In genomic region chr16:30482366-30482765, GRCh38 we compare ENCODE assay signal across 9 cellular contexts. TPM values are rescaled to one million over a fixed set of nuclear protein-coding genes. Genes with fewer than 3 reads are reported as not detected.
DNase-seq lines count a peak whose midpoint lies in the region; TF ChIP-seq lines count a peak whose summit lies in the region.
"Had no signal": no experiment of that assay in that cellular context is flagged by ENCODE, and none has a peak within 500 bp of the region (broad histone marks: within the 10 kb centered on the region; RNA-seq: fewer than 3 reads in every experiment).

No MANE protein-coding gene starts in this region.

- no peaks in the 10 kb centered on the region for H3K36me3 ChIP-seq in WERI-Rb-1
- H3K36me3 ChIP-seq: esophagus muscularis mucosa, vagina had no signal

- no peaks in the 10 kb centered on the region for H3K9me3 ChIP-seq in WERI-Rb-1 (ENCODE audit: severe bottlenecking)
- H3K9me3 ChIP-seq: esophagus muscularis mucosa, vagina had no signal

- H3K9me3 Mint-ChIP-seq in HFFc6 = no peaks in the 10 kb centered on the region
- no peaks in the 10 kb centered on the region for H3K9me3 Mint-ChIP-seq in chondrocyte (ENCODE audit: low read depth)

- H3K4me3 ChIP-seq in WERI-Rb-1 (ENCODE audit: low read depth, low read length) = no peak overlapping the region
- H3K4me3 ChIP-seq: esophagus muscularis mucosa, vagina had no signal

- H3K27me3 Mint-ChIP-seq in HFFc6 (ENCODE audit: insufficient read depth) (peaks cover 38% of the 10 kb centered on the region), chondrocyte (ENCODE audit: low read depth) (peaks cover 7% of the 10 kb centered on the region)

- H3K27ac Mint-ChIP-seq in HFFc6 (no peak overlapping the region), chondrocyte (ENCODE audit: unreplicated experiment) (no peak overlapping the region)

- H3K36me3 Mint-ChIP-seq in HFFc6 (ENCODE audit: low read depth) = no peaks in the 10 kb centered on the region
- H3K36me3 Mint-ChIP-seq in chondrocyte (ENCODE audit: low read depth) = no peaks in the 10 kb centered on the region

- no peaks in the 10 kb centered on the region for H3K27me3 ChIP-seq in WERI-Rb-1 (ENCODE audit: insufficient read depth, low read depth, severe bottlenecking)
- H3K27me3 ChIP-seq: vagina had no signal

- H3K4me1 Mint-ChIP-seq in HFFc6 (ENCODE audit: low read depth) (peaks cover 5% of the 10 kb centered on the region; the same call in 1 of the 2 replicates), chondrocyte (ENCODE audit: low read depth) (no peaks in the 10 kb centered on the region)

- in situ Hi-C loops in G401 (cut with HindIII; ENCODE audit: low sequenced_read_pairs) = no loop called here

- peak; percentile 17 for DNase-seq in AG08395 (ENCODE audit: low spot score)
- DNase-seq in HFFc6 = no peak
- no peak for DNase-seq in chondrocyte (ENCODE audit: low spot score)
- no peak for DNase-seq in NCI-H2107 treated with DMSO at 0.1 percent for 48 hours (lab: John Stamatoyannopoulos, UW; ENCODE audit: unreplicated experiment)
- DNase-seq in G401 (ENCODE audit: low spot score) = no peak
- DNase-seq in WERI-Rb-1 = no peak
- DNase-seq: NCI-H1105 had no signal

- TF ChIP-seq CTCF in HFFc6 (IDR thresholded peaks at IDR 0.05) (peak; percentile 14; the same call in 1 of the 2 replicates), chondrocyte (IDR thresholded peaks at IDR 0.05) (peak; percentile 43), WERI-Rb-1 (IDR thresholded peaks at IDR 0.05; ENCODE audit: low read depth, low read length) (no peak)

- H3K27ac ChIP-seq in WERI-Rb-1 = no peak overlapping the region
- H3K27ac ChIP-seq: esophagus muscularis mucosa, vagina had no signal

- no peak overlapping the region for H3K4me3 Mint-ChIP-seq in HFFc6
- H3K4me3 Mint-ChIP-seq in chondrocyte (ENCODE audit: unreplicated experiment) = no peak overlapping the region

RNA-seq across cellular contexts. Expression of gene ITGAL, which starts 9.8 kb away (rescaled TPM):
- total RNA-seq in HFFc6 (2021; fragmentation: NEBNext Ultra II Directional; extraction: Animal tissue kit (Norgen Biotek cat#: 25700)) = not detected
- not detected in 3 replicates for total RNA-seq in chondrocyte
- not detected in 2 replicates for total RNA-seq in G401 (2014; rRNA removed; shearing (Covaris generic))

RNA-seq across cellular contexts. Expression of gene SEPHS2, which starts 36.7 kb away (rescaled TPM):
- total RNA-seq in HFFc6 (2021; fragmentation: NEBNext Ultra II Directional; extraction: Animal tissue kit (Norgen Biotek cat#: 25700)) = 10 to 100 TPM; 29.7 to 36.7 (median 31.1) TPM
- total RNA-seq in chondrocyte = 37.4 to 54.3 TPM (median 53.8 TPM) in 3 replicates
- total RNA-seq in G401 (2014; rRNA removed; shearing (Covaris generic)) = 64.0 and 83.6 TPM in 2 replicates

RNA-seq across cellular contexts. Expression of gene ZNF768, which starts 44.0 kb away (rescaled TPM):
- total RNA-seq in HFFc6 (2021; fragmentation: NEBNext Ultra II Directional; extraction: Animal tissue kit (Norgen Biotek cat#: 25700)) = 10 to 100 TPM; 19.8 to 22.8 (median 20.8) TPM
- total RNA-seq in chondrocyte = 27.6 to 30.0 TPM (median 28.6 TPM) in 3 replicates
- 96.8 and 108 TPM in 2 replicates for total RNA-seq in G401 (2014; rRNA removed; shearing (Covaris generic))

RNA-seq across cellular contexts. Expression of gene ZNF747, which starts 52.3 kb away (rescaled TPM):
- total RNA-seq in HFFc6 (2021; fragmentation: NEBNext Ultra II Directional; extraction: Animal tissue kit (Norgen Biotek cat#: 25700)) = 1 to 10 TPM; 3.2 to 4.7 (median 3.8) TPM
- 3.5 to 6.7 TPM (median 6.7 TPM) in 3 replicates for total RNA-seq in chondrocyte
- total RNA-seq in G401 (2014; rRNA removed; shearing (Covaris generic)) = 0.12 TPM in 1 of 2 replicates, not detected in the other

RNA-seq across cellular contexts. Expression of gene DCTPP1, which starts 52.5 kb away (rescaled TPM):
- total RNA-seq in HFFc6 (2021; fragmentation: NEBNext Ultra II Directional; extraction: Animal tissue kit (Norgen Biotek cat#: 25700)) = 10 to 100 TPM; 24.9 to 37.9 (median 28.5) TPM
- 25.5 to 33.8 TPM (median 26.4 TPM) in 3 replicates for total RNA-seq in chondrocyte
- 92.0 and 127 TPM in 2 replicates for total RNA-seq in G401 (2014; rRNA removed; shearing (Covaris generic))
